ENCODE assay signal across 9 cellular contexts in the genomic region with DNA sequence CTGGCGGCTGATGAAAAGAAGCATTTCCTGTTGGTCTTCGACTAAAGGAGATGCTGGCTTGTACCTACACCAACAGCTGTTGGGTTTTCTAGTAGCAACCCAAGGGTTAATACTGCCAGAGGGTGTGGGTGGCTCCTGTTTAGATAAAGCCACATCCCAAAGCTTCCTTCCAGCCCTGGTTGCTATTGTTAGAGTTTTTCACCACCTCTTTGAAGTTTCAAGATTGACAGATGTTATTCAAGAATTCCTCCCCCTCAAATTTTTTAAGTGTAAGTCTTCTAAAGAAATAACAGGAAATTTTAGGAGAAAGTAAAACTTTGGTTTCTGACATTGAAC.
DNase-seq lines count a peak whose midpoint lies in the region; ATAC-seq, FAIRE-seq and TF ChIP-seq lines count a peak whose summit lies in the region.
"Had no signal": no experiment of that assay in that cellular context is flagged by ENCODE, and none has a peak within 500 bp of the region (broad histone marks: within the 10 kb centered on the region; RNA-seq: fewer than 3 reads in every experiment).

No MANE protein-coding gene starts in this region.

- DNase-seq in DND-41: peak; percentile 81
- DNase-seq in LHCN-M2 (ENCODE audit: low read depth): peak; percentile 77
- DNase-seq in K562 (ENCODE audit: extremely low read depth in 1 of 4, low spot score in 3 of 4): peak in 1 of 4 experiments; percentile 41
- peak in 6 of 9 donors; percentile 60 to 71 (median 66) for DNase-seq in naive thymus-derived CD4-positive, alpha-beta T cell
- no peak for DNase-seq in HK-2 (ENCODE audit: unreplicated experiment)
- no peak for DNase-seq in NCI-H2107 (lab: John Stamatoyannopoulos, UW)
- DNase-seq: nucleus accumbens had no signal

- H3K27ac Mint-ChIP-seq in naive thymus-derived CD4-positive, alpha-beta T cell: peak overlapping the region; percentile 82 to 99 (median 94)

- H3K36me3 ChIP-seq in DND-41 (ENCODE audit: insufficient read depth, low read length) (peaks cover 36% of the 10 kb centered on the region), K562 (ENCODE audit: control insufficient read depth, insufficient read depth, low read length) (no peaks in the 10 kb centered on the region)
- H3K36me3 ChIP-seq in naive thymus-derived CD4-positive, alpha-beta T cell (ENCODE audit: control insufficient read depth in 2 of 3, insufficient read depth in 3 of 3, low read length in 3 of 3): peaks cover 6 to 24% (median 16%) of the 10 kb centered on the region in 3 experiments

- H3K9me3 Mint-ChIP-seq in naive thymus-derived CD4-positive, alpha-beta T cell: peaks cover 0 to under 1% (median 0%) of the 10 kb centered on the region in 11 donors

- peaks cover 21 to 59% (median 45%) of the 10 kb centered on the region in 5 donors for H3K36me3 Mint-ChIP-seq in naive thymus-derived CD4-positive, alpha-beta T cell

- H3K4me1 Mint-ChIP-seq in naive thymus-derived CD4-positive, alpha-beta T cell: peaks cover 65 to 100% (median 99%) of the 10 kb centered on the region in 7 donors

- H3K27me3 ChIP-seq in DND-41 (ENCODE audit: insufficient read depth, low read length, poor library complexity) (no peaks in the 10 kb centered on the region), K562 (ENCODE audit: control insufficient read depth in 2 of 2, insufficient read depth in 2 of 2, low read length in 2 of 2) (no peaks in the 10 kb centered on the region)
- no peaks in the 10 kb centered on the region for H3K27me3 ChIP-seq in naive thymus-derived CD4-positive, alpha-beta T cell (ENCODE audit: control insufficient read depth in 2 of 2, insufficient read depth in 2 of 2, low read length in 2 of 2)

- TF ChIP-seq EP300 in K562 (IDR thresholded peaks at IDR 0.05; ENCODE audit: low read length): no peak

- peak; percentile 87 for ATAC-seq in DND-41 (ENCODE audit: insufficient read depth, low read depth)
- no peak for ATAC-seq in K562
- peak; percentile 59 for ATAC-seq in naive thymus-derived CD4-positive, alpha-beta T cell
- no peak for ATAC-seq in GM19023 (IDR thresholded peaks at IDR 0.05; ENCODE audit: unreplicated experiment)
- no peak for ATAC-seq in HG03520 (IDR thresholded peaks at IDR 0.05; ENCODE audit: unreplicated experiment)

- TF ChIP-seq CTCF in DND-41 (IDR thresholded peaks at IDR 0.05; ENCODE audit: borderline replicate concordance, extremely low read depth, low read length, poor library complexity, severe bottlenecking) (no peak), K562 (IDR thresholded peaks at IDR 0.05 in 2 of 3, conservative IDR thresholded peaks at IDR 0.05 in 1 of 3; ENCODE audit: insufficient read depth in 2 of 3, low read depth in 1 of 3, low read length in 3 of 3) (no peak)

- H3K4me3 Mint-ChIP-seq in naive thymus-derived CD4-positive, alpha-beta T cell: peak overlapping the region; percentile 16 to 88 (median 62)

- peak overlapping the region; percentile 24; the same call in 1 of the 2 replicates for H3K4me2 ChIP-seq in DND-41 (ENCODE audit: insufficient read depth, low read length)
- H3K4me2 ChIP-seq in K562 (ENCODE audit: insufficient read depth, low read length): no peak overlapping the region

- H3K9me3 ChIP-seq in DND-41 (ENCODE audit: insufficient read depth, low read length, severe bottlenecking) (no peaks in the 10 kb centered on the region), K562 (replicated peaks; ENCODE audit: control insufficient read depth, insufficient read depth, low read depth, low read length) (no peaks in the 10 kb centered on the region)
- no peaks in the 10 kb centered on the region for H3K9me3 ChIP-seq in naive thymus-derived CD4-positive, alpha-beta T cell (ENCODE audit: control insufficient read depth in 2 of 3, low read length in 3 of 3)

- BruUV-seq in K562 (replicated peaks; lab: Mats Ljungman, UMichigan): no TSS peak

- no peak for FAIRE-seq in K562 (lab: Jason Lieb, UNC)

- intact Hi-C loops in K562 (cut with micrococcal nuclease): no loop called here
- intact Hi-C loops in naive thymus-derived CD4-positive, alpha-beta T cell (cut with micrococcal nuclease): loop anchor here (1.0 to 10.0 kb wide), 7 partner anchors 8 to 798 kb away; no protein-coding TSS in a partner anchor

- H3K9ac ChIP-seq in DND-41 (ENCODE audit: low read depth, low read length) (no peak overlapping the region), K562 (ENCODE audit: insufficient read depth in 1 of 2, low read depth in 2 of 2, low read length in 2 of 2) (no peak overlapping the region)

- 11% methylated on average over 2 of the region's 2 CpGs for WGBS in K562 (ENCODE audit: insufficient coverage, low coverage, missing lambda C conversion rate)

- CTCF ChIA-PET in K562 (lab: Yijun Ruan, JAX; ENCODE audit: low intra/inter-chr PET ratio): no interaction called here
- CTCF ChIA-PET in naive thymus-derived CD4-positive, alpha-beta T cell (lab: Charles Lee): interaction anchor here (1.0 to 1.6 kb wide), 6 partner anchors 10 to 468 kb away, joined by 3 to 6 read pairs (median 4); no protein-coding TSS in a partner anchor

- H3K4me3 ChIP-seq in DND-41 (ENCODE audit: low read depth in 1 of 2, low read length in 2 of 2) (no peak overlapping the region), K562 (no peak overlapping the region)
- no peak overlapping the region for H3K4me3 ChIP-seq in naive thymus-derived CD4-positive, alpha-beta T cell (ENCODE audit: low read length)

- H3K27ac ChIP-seq in DND-41 (ENCODE audit: low read length): peak overlapping the region; percentile 87
- H3K27ac ChIP-seq in K562 (ENCODE audit: extremely low read depth, low read depth, low read length): no peak overlapping the region; the same call in 2 of the 3 replicates
- H3K27ac ChIP-seq in naive thymus-derived CD4-positive, alpha-beta T cell (ENCODE audit: low read depth, low read length): peak overlapping the region; percentile 72

- TF ChIP-seq POLR2A in K562 (conservative IDR thresholded peaks at IDR 0.05): no peak

- H3K79me2 ChIP-seq in DND-41 (ENCODE audit: insufficient read depth, low read length) (peaks cover 18% of the 10 kb centered on the region), K562 (ENCODE audit: control insufficient read depth, insufficient read depth, low read length) (no peaks in the 10 kb centered on the region)

- H3K4me1 ChIP-seq in DND-41 (ENCODE audit: insufficient read depth, low read length): peaks cover 62% of the 10 kb centered on the region
- H3K4me1 ChIP-seq in K562 (replicated peaks in 1 of 2; ENCODE audit: control insufficient read depth in 2 of 2, insufficient read depth in 2 of 2, low read length in 2 of 2): no peaks in the 10 kb centered on the region
- peaks cover 46 to 95% of the 10 kb centered on the region in 2 donors for H3K4me1 ChIP-seq in naive thymus-derived CD4-positive, alpha-beta T cell (ENCODE audit: control insufficient read depth in 2 of 2, insufficient read depth in 2 of 2, low read length in 2 of 2)

- H3K9me1 ChIP-seq in K562 (ENCODE audit: control insufficient read depth, insufficient read depth, low read length): no peaks in the 10 kb centered on the region

- H3K27me3 Mint-ChIP-seq in naive thymus-derived CD4-positive, alpha-beta T cell: no peaks in the 10 kb centered on the region

- POLR2A ChIA-PET in K562 (lab: Yijun Ruan, JAX): no interaction called here
- POLR2A ChIA-PET in naive thymus-derived CD4-positive, alpha-beta T cell (lab: Charles Lee): interaction anchor here (0.8 to 10.0 kb wide), 13 partner anchors 10 to 60 kb away, joined by 3 to 109 read pairs (median 6); a partner anchor contains a TSS

- H4K20me1 ChIP-seq in DND-41 (ENCODE audit: insufficient read depth, low read length): no peaks in the 10 kb centered on the region; the same call in 1 of the 2 replicates
- no peaks in the 10 kb centered on the region for H4K20me1 ChIP-seq in K562 (replicated peaks; ENCODE audit: control insufficient read depth, insufficient read depth, low read length)

- H2AFZ ChIP-seq in DND-41 (ENCODE audit: low read depth, low read length) (no peak overlapping the region), K562 (ENCODE audit: low read depth, low read length) (no peak overlapping the region)

- in situ Hi-C loops in K562 (cut with MboI): no loop called here

- no peak for TF ChIP-seq RAD21 in K562 (CRISPR knock-in tag; conservative IDR thresholded peaks at IDR 0.05 in 1 of 2, IDR thresholded peaks at IDR 0.05 in 1 of 2)

TF ChIP-seq in K562, 482 proteins besides CTCF, POLR2A, EP300 and RAD21:
- no peak for TF ChIP-seq PCBP1 (IDR thresholded peaks at IDR 0.05; ENCODE audit: low read depth, low read length, poor library complexity, severe bottlenecking)
- peak; percentile 59; the same call in 1 of the 2 replicates for TF ChIP-seq ZNF311 (CRISPR knock-in tag; IDR thresholded peaks at IDR 0.05)
- TF ChIP-seq, protein P1, sequence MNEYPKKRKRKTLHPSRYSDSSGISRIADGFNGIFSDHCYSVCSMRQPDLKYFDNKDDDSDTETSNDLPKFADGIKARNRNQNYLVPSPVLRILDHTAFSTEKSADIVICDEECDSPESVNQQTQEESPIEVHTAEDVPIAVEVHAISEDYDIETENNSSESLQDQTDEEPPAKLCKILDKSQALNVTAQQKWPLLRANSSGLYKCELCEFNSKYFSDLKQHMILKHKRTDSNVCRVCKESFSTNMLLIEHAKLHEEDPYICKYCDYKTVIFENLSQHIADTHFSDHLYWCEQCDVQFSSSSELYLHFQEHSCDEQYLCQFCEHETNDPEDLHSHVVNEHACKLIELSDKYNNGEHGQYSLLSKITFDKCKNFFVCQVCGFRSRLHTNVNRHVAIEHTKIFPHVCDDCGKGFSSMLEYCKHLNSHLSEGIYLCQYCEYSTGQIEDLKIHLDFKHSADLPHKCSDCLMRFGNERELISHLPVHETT (CRISPR knock-in tag; conservative IDR thresholded peaks at IDR 0.05 in 1 of 2, IDR thresholded peaks at IDR 0.05 in 1 of 2): peak in 1 of 2 experiments; percentile 46; a peak in 1 of 4 replicates
- no peak for TF ChIP-seq ZKSCAN1 (IDR thresholded peaks at IDR 0.05; ENCODE audit: low read depth, low read length)
TF ChIP-seq in K562: peak in this region for 2.

Comparison
In these comparisons a context has a peak if more than half of its experiments do, and no peak if none do; other contexts are left out.
1. ATAC-seq: peak in DND-41 (single experiment) and naive thymus-derived CD4-positive, alpha-beta T cell (single experiment); none in K562 (single experiment), GM19023 (single experiment) and HG03520 (single experiment).
2. DNase-seq: peak in DND-41 (single experiment), LHCN-M2 (single experiment) and naive thymus-derived CD4-positive, alpha-beta T cell (6 of 9); none in HK-2 (single experiment) and NCI-H2107 (single experiment).